ENCODE assay signal across 17 cellular contexts in the genomic region with DNA sequence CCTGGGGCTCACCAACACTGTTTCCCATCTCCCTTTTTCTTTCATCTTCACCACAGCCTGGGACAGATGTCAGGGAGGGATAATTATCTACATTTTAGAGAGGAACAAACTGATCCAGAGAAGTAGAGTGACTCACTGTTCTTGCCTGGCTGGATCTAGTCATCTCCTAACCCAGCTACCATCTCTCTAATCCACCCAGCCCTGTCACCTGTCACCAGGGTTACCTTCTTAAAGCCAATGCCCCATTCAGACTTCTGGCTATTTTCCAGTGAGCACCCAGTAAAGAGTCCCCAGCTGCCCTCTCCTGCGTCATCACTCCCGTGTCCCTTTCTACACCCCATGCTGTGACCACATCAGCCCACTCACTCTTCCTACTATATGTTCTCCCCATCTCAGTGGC.
DNase-seq lines count a peak whose midpoint lies in the region; ATAC-seq and TF ChIP-seq lines count a peak whose summit lies in the region.
"Had no signal": no experiment of that assay in that cellular context is flagged by ENCODE, and none has a peak within 500 bp of the region (broad histone marks: within the 10 kb centered on the region; RNA-seq: fewer than 3 reads in every experiment).

No MANE protein-coding gene starts in this region.

- BruUV-seq in PC-3 (replicated peaks; lab: Mats Ljungman, UMichigan) (no TSS peak), A673 (replicated peaks; lab: Mats Ljungman, UMichigan) (no TSS peak)

- H3K27me3 Mint-ChIP-seq in activated naive CD4-positive, alpha-beta T cell treated with anti-CD3 and anti-CD28 coated beads, Interleukin-2, amount 10 ng/mL, durations not matched to agents 7 days and 5 days = peaks cover 20% of the 10 kb centered on the region

- H3K4me3 Mint-ChIP-seq in activated naive CD4-positive, alpha-beta T cell treated with anti-CD3 and anti-CD28 coated beads, Interleukin-2, amount 10 ng/mL, durations not matched to agents 7 days and 5 days = no peak overlapping the region

- ATAC-seq in PC-3 (peak; percentile 55), GM21717 (IDR thresholded peaks at IDR 0.05; ENCODE audit: unreplicated experiment) (no peak)
- ATAC-seq in stimulated activated naive CD8-positive, alpha-beta T cell treated with anti-CD3 and anti-CD28 coated beads, Interleukin-15, Interleukin-2, amounts not matched to agents 100 U/mL and 50 U/mL, for 24 hours = peak; percentile 48
- ATAC-seq: psoas muscle had no signal

- H3K4me3 ChIP-seq in PC-3 (ENCODE audit: low read length) = no peak overlapping the region
- no peak overlapping the region for H3K4me3 ChIP-seq in esophagus squamous epithelium
- no peak overlapping the region for H3K4me3 ChIP-seq in A673 (ENCODE audit: low read depth, low read length, poor library complexity, severe bottlenecking)
- H3K4me3 ChIP-seq: dorsolateral prefrontal cortex, psoas muscle had no signal

- CTCF ChIA-PET in activated naive CD4-positive, alpha-beta T cell treated with anti-CD3 and anti-CD28 coated beads, Interleukin-2, amount 10 ng/mL, durations not matched to agents 7 days and 5 days (lab: Charles Lee) = interaction anchor here (4.5 kb wide), 1 partner anchor 74 kb away, joined by 15 read pairs; no protein-coding TSS in a partner anchor
- CTCF ChIA-PET in PC-3 (lab: Charles Lee) = no interaction called here
- CTCF ChIA-PET in A673 (lab: Charles Lee) = no interaction called here

- H3K4me1 ChIP-seq in PC-3 (ENCODE audit: insufficient read depth, low read length) (peaks cover 15% of the 10 kb centered on the region), esophagus squamous epithelium (peaks cover 5 to 56% (median 6%) of the 10 kb centered on the region in 3 donors), A673 (ENCODE audit: insufficient read depth, low read length, poor library complexity, severe bottlenecking) (no peaks in the 10 kb centered on the region)
- H3K4me1 ChIP-seq: BE2C, psoas muscle had no signal

- intact Hi-C loops in PC-3 (cut with micrococcal nuclease) (no loop called here), esophagus squamous epithelium (cut with DNase I) (no loop called here), A673 (cut with micrococcal nuclease; ENCODE audit: unreplicated experiment) (no loop called here)

- H3K36me3 Mint-ChIP-seq in activated naive CD4-positive, alpha-beta T cell treated with anti-CD3 and anti-CD28 coated beads, Interleukin-2, amount 10 ng/mL, durations not matched to agents 7 days and 5 days = no peaks in the 10 kb centered on the region

- peaks cover 8% of the 10 kb centered on the region for H3K9me3 Mint-ChIP-seq in activated naive CD4-positive, alpha-beta T cell treated with anti-CD3 and anti-CD28 coated beads, Interleukin-2, amount 10 ng/mL, durations not matched to agents 7 days and 5 days

- no peak overlapping the region for H2AFZ ChIP-seq in PC-3 (ENCODE audit: low read length)

- TF ChIP-seq POLR2A in esophagus squamous epithelium (IDR thresholded peaks at IDR 0.05) = no peak

- TF ChIP-seq CTCF in PC-3 (conservative IDR thresholded peaks at IDR 0.05; ENCODE audit: low read depth, low read length) (no peak), esophagus squamous epithelium (IDR thresholded peaks at IDR 0.05) (no peak), A673 (conservative IDR thresholded peaks at IDR 0.05; ENCODE audit: low read depth, low read length) (no peak)

- H3K4me2 ChIP-seq in PC-3 (ENCODE audit: low read length) = no peak overlapping the region

- H3K27me3 ChIP-seq in PC-3 (ENCODE audit: low read length) = no peaks in the 10 kb centered on the region
- no peaks in the 10 kb centered on the region for H3K27me3 ChIP-seq in esophagus squamous epithelium
- no peaks in the 10 kb centered on the region for H3K27me3 ChIP-seq in A673 (replicated peaks; ENCODE audit: insufficient read depth, low read depth, low read length, poor library complexity)
- H3K27me3 ChIP-seq: BE2C, dorsolateral prefrontal cortex had no signal

- H3K27ac ChIP-seq in PC-3 (ENCODE audit: low read length) = no peak overlapping the region
- H3K27ac ChIP-seq in esophagus squamous epithelium = peak overlapping the region; percentile 38 to 80 (median 76)
- H3K27ac ChIP-seq in A673 (ENCODE audit: low read depth, low read length, poor library complexity, severe bottlenecking) = no peak overlapping the region
- H3K27ac ChIP-seq: dorsolateral prefrontal cortex, psoas muscle had no signal

- no peaks in the 10 kb centered on the region for H3K79me2 ChIP-seq in PC-3 (ENCODE audit: low read length)

- peaks cover 20% of the 10 kb centered on the region for H3K4me1 Mint-ChIP-seq in activated naive CD4-positive, alpha-beta T cell treated with anti-CD3 and anti-CD28 coated beads, Interleukin-2, amount 10 ng/mL, durations not matched to agents 7 days and 5 days

- no peak overlapping the region for H3K27ac Mint-ChIP-seq in activated naive CD4-positive, alpha-beta T cell treated with anti-CD3 and anti-CD28 coated beads, Interleukin-2, amount 10 ng/mL, durations not matched to agents 7 days and 5 days

- in situ Hi-C loops in KBM-7 (cut with MboI; ENCODE audit: low pct_unique_long_range_greater_than_20kb, low sequenced_read_pairs) = no loop called here

- H3F3A ChIP-seq in PC-3 (ENCODE audit: low read length, unreplicated experiment) = no peaks in the 10 kb centered on the region

- no peak overlapping the region for H3K9ac ChIP-seq in PC-3 (ENCODE audit: low read length)

- peak; percentile 19 for DNase-seq in activated naive CD4-positive, alpha-beta T cell treated with anti-CD3 and anti-CD28 coated beads, Interleukin-2, amount 10 ng/mL, durations not matched to agents 7 days and 5 days
- no peak for DNase-seq in activated naive CD4-positive, alpha-beta T cell (lab: John Stamatoyannopoulos, UW)
- DNase-seq in PC-3 = peak; percentile 31
- DNase-seq in esophagus squamous epithelium (lab: John Stamatoyannopoulos, UW) = no peak
- DNase-seq in stimulated activated naive CD8-positive, alpha-beta T cell treated with anti-CD3 and anti-CD28 coated beads, Interleukin-15, Interleukin-2, amounts not matched to agents 100 U/mL and 50 U/mL, for 24 hours = no peak
- DNase-seq in A673 (ENCODE audit: low spot score) = no peak
- DNase-seq in KBM-7 = no peak
- DNase-seq: activated CD4-positive, alpha-beta T cell treated with anti-CD3 and anti-CD28 coated beads, Interleukin-2, amount 50 U/mL, for 4 hours; BE2C; dorsolateral prefrontal cortex; EL; HCEC 1CT; NCI-H2029 treated with DMSO at 0.1 percent for 48 hours; NCI-H82; stimulated activated CD4-positive, alpha-beta T cell treated with anti-CD3 and anti-CD28 coated beads, Interleukin-4, amount 100 ng/mL, for 1 hour had no signal

- no peaks in the 10 kb centered on the region for H4K20me1 ChIP-seq in PC-3 (ENCODE audit: low read length)

- 58 to 62% methylated on average over 2 of the region's 2 CpGs for WGBS in esophagus squamous epithelium, 2 donors

- H3K9me3 ChIP-seq in PC-3 (ENCODE audit: low read length) = no peaks in the 10 kb centered on the region
- no peaks in the 10 kb centered on the region for H3K9me3 ChIP-seq in esophagus squamous epithelium
- H3K9me3 ChIP-seq in A673 (ENCODE audit: low read depth, low read length, poor library complexity, severe bottlenecking) = no peaks in the 10 kb centered on the region
- H3K9me3 ChIP-seq: BE2C, psoas muscle had no signal

- H3K36me3 ChIP-seq in PC-3 (ENCODE audit: low read depth, low read length) (no peaks in the 10 kb centered on the region), esophagus squamous epithelium (no peaks in the 10 kb centered on the region), A673 (ENCODE audit: insufficient read depth, low read length, poor library complexity, severe bottlenecking) (no peaks in the 10 kb centered on the region)
- H3K36me3 ChIP-seq: BE2C had no signal

- POLR2A ChIA-PET in PC-3 (lab: Charles Lee; ENCODE audit: unreplicated experiment) (no interaction called here), A673 (lab: Charles Lee; ENCODE audit: low non-redundant PET) (no interaction called here)

- no peaks in the 10 kb centered on the region for H3K9me2 ChIP-seq in PC-3 (replicated peaks; ENCODE audit: low read length)

Comparison
In these comparisons a context has a peak if more than half of its experiments do, and no peak if none do; other contexts are left out.
1. DNase-seq: peak in activated naive CD4-positive, alpha-beta T cell treated with anti-CD3 and anti-CD28 coated beads, Interleukin-2, amount 10 ng/mL, durations not matched to agents 7 days and 5 days (single experiment) and PC-3 (single experiment); none in activated naive CD4-positive, alpha-beta T cell (0 of 4), esophagus squamous epithelium (single experiment), stimulated activated naive CD8-positive, alpha-beta T cell treated with anti-CD3 and anti-CD28 coated beads, Interleukin-15, Interleukin-2, amounts not matched to agents 100 U/mL and 50 U/mL, for 24 hours (single experiment), A673 (single experiment) and KBM-7 (single experiment).
2. H3K27ac ChIP-seq: peak in esophagus squamous epithelium (4 of 4); none in PC-3 (single experiment) and A673 (single experiment).